Comparison of ENCODE assay signal across 23 cellular contexts in genomic region chr1:67721112-67721511, GRCh38.
"Had no signal": no experiment of that assay in that cellular context is flagged by ENCODE, and none has a peak within 500 bp of the region (broad histone marks: within the 10 kb centered on the region; RNA-seq: fewer than 3 reads in every experiment).

No MANE protein-coding gene starts in this region.

- H3K27me3 Mint-ChIP-seq: activated CD4-positive, alpha-beta memory T cell treated with anti-CD3 and anti-CD28 coated beads, Interleukin-2, amount 10 ng/mL, durations not matched to agents 7 days and 5 days; activated T-helper 17 cell treated with anti-CD3 and anti-CD28 coated beads, Interleukin-2, amount 50 U/mL, for 72 hours had no signal

- H3K27ac ChIP-seq: KMS-11, SK-N-MC had no signal

- DNase-seq: activated CD4-positive, alpha-beta memory T cell treated with anti-CD3 and anti-CD28 coated beads, Interleukin-2, amount 10 ng/mL, durations not matched to agents 7 days and 5 days; activated CD4-positive, alpha-beta T cell treated with anti-CD3 and anti-CD28 coated beads, Interleukin-2, amount 50 U/mL, for 1 hour; activated CD4-positive, CD25-positive, alpha-beta regulatory T cell; activated gamma-delta T cell treated with Interleukin-2 at 50 U/mL for 16 hours; activated naive CD4-positive, alpha-beta T cell treated with anti-CD3 and anti-CD28 coated beads, Interleukin-2, amount 10 ng/mL, durations not matched to agents 7 days and 5 days; activated naive CD8-positive, alpha-beta T cell treated with anti-CD3 and anti-CD28 coated beads for 36 hours; activated T-cell treated with anti-CD3 and anti-CD28 coated beads for 4 hours; activated T-cell treated with anti-CD3 and anti-CD28 coated beads, Interleukin-2, amount 50 U/mL, for 48 hours; NCI-H1092; NCI-H1417 treated with DMSO at 0.1 percent for 48 hours; NCI-H1694; NCI-H2029; NCI-H2107; NCI-H2171 treated with DMSO at 0.1 percent for 48 hours; NCI-H226; NCI-H526 treated with DMSO at 0.1 percent for 48 hours; OCI-M1; RPMI8226; T-cell; T-helper 2 cell had no signal

- H3K4me1 Mint-ChIP-seq: T-cell had no signal

- H3K4me3 ChIP-seq: SK-N-MC had no signal

- H3K27ac Mint-ChIP-seq: activated CD4-positive, alpha-beta memory T cell treated with anti-CD3 and anti-CD28 coated beads, Interleukin-2, amount 10 ng/mL, durations not matched to agents 7 days and 5 days; activated naive CD4-positive, alpha-beta T cell treated with anti-CD3 and anti-CD28 coated beads, Interleukin-2, amount 10 ng/mL, durations not matched to agents 7 days and 5 days; activated naive CD8-positive, alpha-beta T cell treated with anti-CD3 and anti-CD28 coated beads for 36 hours; activated T-helper 17 cell treated with anti-CD3 and anti-CD28 coated beads, Interleukin-2, amount 50 U/mL, for 72 hours; T-cell had no signal

- H3K4me3 Mint-ChIP-seq: activated CD4-positive, alpha-beta memory T cell treated with anti-CD3 and anti-CD28 coated beads, Interleukin-2, amount 10 ng/mL, durations not matched to agents 7 days and 5 days; activated naive CD4-positive, alpha-beta T cell treated with anti-CD3 and anti-CD28 coated beads, Interleukin-2, amount 10 ng/mL, durations not matched to agents 7 days and 5 days; activated naive CD8-positive, alpha-beta T cell treated with anti-CD3 and anti-CD28 coated beads for 36 hours; activated T-helper 17 cell treated with anti-CD3 and anti-CD28 coated beads, Interleukin-2, amount 50 U/mL, for 72 hours; T-cell had no signal

- H3K9ac ChIP-seq: KMS-11 had no signal

- H3K36me3 Mint-ChIP-seq: activated naive CD4-positive, alpha-beta T cell treated with anti-CD3 and anti-CD28 coated beads, Interleukin-2, amount 10 ng/mL, durations not matched to agents 7 days and 5 days; activated naive CD8-positive, alpha-beta T cell treated with anti-CD3 and anti-CD28 coated beads for 36 hours; T-cell had no signal

- H3K9me3 Mint-ChIP-seq: activated CD4-positive, alpha-beta memory T cell treated with anti-CD3 and anti-CD28 coated beads, Interleukin-2, amount 10 ng/mL, durations not matched to agents 7 days and 5 days; activated naive CD4-positive, alpha-beta T cell treated with anti-CD3 and anti-CD28 coated beads, Interleukin-2, amount 10 ng/mL, durations not matched to agents 7 days and 5 days; activated naive CD8-positive, alpha-beta T cell treated with anti-CD3 and anti-CD28 coated beads for 36 hours; activated T-helper 17 cell treated with anti-CD3 and anti-CD28 coated beads, Interleukin-2, amount 50 U/mL, for 72 hours; T-cell had no signal

- H3K4me2 ChIP-seq: KMS-11 had no signal
